24 cellular contexts compared by ENCODE assay signal in genomic region chr5:81721049-81721448, GRCh38. TPM values are rescaled to one million over a fixed set of nuclear protein-coding genes. Genes with fewer than 3 reads are reported as not detected.
DNase-seq lines count a peak whose midpoint lies in the region; ATAC-seq and TF ChIP-seq lines count a peak whose summit lies in the region.
"Had no signal": no experiment of that assay in that cellular context is flagged by ENCODE, and none has a peak within 500 bp of the region (broad histone marks: within the 10 kb centered on the region; RNA-seq: fewer than 3 reads in every experiment).

No MANE protein-coding gene starts in this region.

- DNase-seq in activated CD4-positive, alpha-beta T cell treated with anti-CD3 and anti-CD28 coated beads, Interleukin-2, amount 10 ng/mL, durations not matched to agents 24 days and 14 days: no peak
- DNase-seq in activated CD4-positive, alpha-beta T cell treated with anti-CD3 and anti-CD28 coated beads for 48 hours: no peak
- no peak for DNase-seq in CD8-positive, alpha-beta T cell
- DNase-seq in activated T-helper 2 cell treated with anti-CD3 and anti-CD28 coated beads, Interferon-gamma antibody, Interleukin-2, Interleukin-4, amounts not matched to agents 10 μg/mL and 5 μg/mL and 100 μg/mL, durations not matched to agents 14 hours and 24 hours and 36 hours (ENCODE audit: low spot score): no peak
- DNase-seq in NCI-H1092 treated with DMSO at 0.1 percent for 48 hours (lab: John Stamatoyannopoulos, UW): no peak
- DNase-seq in suprapubic skin (ENCODE audit: low spot score in 2 of 2): no peak
- no peak for DNase-seq in right lobe of liver
- DNase-seq: activated naive CD8-positive, alpha-beta T cell treated with anti-CD3 and anti-CD28 coated beads, Interleukin-2, amount 10 ng/mL, durations not matched to agents 7 days and 5 days; activated T-cell treated with anti-CD3 and anti-CD28 coated beads, Interleukin-2, amount 50 U/mL, for 48 hours; dermis blood vessel endothelial cell; foreskin melanocyte; KBM-7; mucosa of descending colon; NCI-H1436; NCI-H2081 treated with DMSO at 0.1 percent for 48 hours; NCI-H226; SIG-M5; SW 1271; transverse colon had no signal

- H3K4me1 Mint-ChIP-seq in activated CD4-positive, alpha-beta T cell treated with anti-CD3 and anti-CD28 coated beads, Interleukin-2, amount 10 ng/mL, durations not matched to agents 24 days and 14 days: peaks cover 12% of the 10 kb centered on the region
- H3K4me1 Mint-ChIP-seq in CD8-positive, alpha-beta T cell (ENCODE audit: low read depth): peaks cover 77% of the 10 kb centered on the region
- H3K4me1 Mint-ChIP-seq in activated T-helper 2 cell treated with anti-CD3 and anti-CD28 coated beads, Interferon-gamma antibody, Interleukin-2, Interleukin-4, amounts not matched to agents 10 μg/mL and 5 μg/mL and 100 μg/mL, durations not matched to agents 14 hours and 24 hours and 36 hours (ENCODE audit: low read depth): peaks cover 40% of the 10 kb centered on the region
- H3K4me1 Mint-ChIP-seq in nephron: peaks cover 61% of the 10 kb centered on the region

- POLR2A ChIA-PET in CD8-positive, alpha-beta T cell (lab: Charles Lee): no interaction called here

- H3K9me3 ChIP-seq in CD8-positive, alpha-beta T cell (ENCODE audit: low read length): no peaks in the 10 kb centered on the region
- no peaks in the 10 kb centered on the region for H3K9me3 ChIP-seq in suprapubic skin
- H3K9me3 ChIP-seq in right lobe of liver: no peaks in the 10 kb centered on the region
- H3K9me3 ChIP-seq: A549, esophagus muscularis mucosa, mucosa of descending colon, transverse colon had no signal

- TF ChIP-seq POLR2A in suprapubic skin (IDR thresholded peaks at IDR 0.05) (no peak), right lobe of liver (IDR thresholded peaks at IDR 0.05) (no peak)

- H3K27ac ChIP-seq in CD8-positive, alpha-beta T cell (ENCODE audit: low read depth, low read length): no peak overlapping the region
- no peak overlapping the region for H3K27ac ChIP-seq in suprapubic skin
- H3K27ac ChIP-seq in right lobe of liver: no peak overlapping the region
- H3K27ac ChIP-seq: A549, esophagus muscularis mucosa, transverse colon had no signal

- TF ChIP-seq EP300 in suprapubic skin (IDR thresholded peaks at IDR 0.05): no peak

- no peaks in the 10 kb centered on the region for H3K9me3 Mint-ChIP-seq in activated CD4-positive, alpha-beta T cell treated with anti-CD3 and anti-CD28 coated beads, Interleukin-2, amount 10 ng/mL, durations not matched to agents 24 days and 14 days
- no peaks in the 10 kb centered on the region for H3K9me3 Mint-ChIP-seq in CD8-positive, alpha-beta T cell
- H3K9me3 Mint-ChIP-seq in activated T-helper 2 cell treated with anti-CD3 and anti-CD28 coated beads, Interferon-gamma antibody, Interleukin-2, Interleukin-4, amounts not matched to agents 10 μg/mL and 5 μg/mL and 100 μg/mL, durations not matched to agents 14 hours and 24 hours and 36 hours: no peaks in the 10 kb centered on the region
- H3K9me3 Mint-ChIP-seq in nephron: no peaks in the 10 kb centered on the region
- H3K9me3 Mint-ChIP-seq: activated naive CD8-positive, alpha-beta T cell treated with anti-CD3 and anti-CD28 coated beads, Interleukin-2, amount 10 ng/mL, durations not matched to agents 7 days and 5 days had no signal

- CTCF ChIA-PET in CD8-positive, alpha-beta T cell (lab: Charles Lee): no interaction called here

- H3K36me3 Mint-ChIP-seq in activated CD4-positive, alpha-beta T cell treated with anti-CD3 and anti-CD28 coated beads, Interleukin-2, amount 10 ng/mL, durations not matched to agents 24 days and 14 days (ENCODE audit: low read depth): no peaks in the 10 kb centered on the region
- H3K36me3 Mint-ChIP-seq in CD8-positive, alpha-beta T cell: no peaks in the 10 kb centered on the region
- H3K36me3 Mint-ChIP-seq in activated T-helper 2 cell treated with anti-CD3 and anti-CD28 coated beads, Interferon-gamma antibody, Interleukin-2, Interleukin-4, amounts not matched to agents 10 μg/mL and 5 μg/mL and 100 μg/mL, durations not matched to agents 14 hours and 24 hours and 36 hours (ENCODE audit: low read depth): peaks cover 4% of the 10 kb centered on the region
- peaks cover 5% of the 10 kb centered on the region for H3K36me3 Mint-ChIP-seq in nephron (ENCODE audit: low read depth)
- H3K36me3 Mint-ChIP-seq: activated naive CD8-positive, alpha-beta T cell treated with anti-CD3 and anti-CD28 coated beads, Interleukin-2, amount 10 ng/mL, durations not matched to agents 7 days and 5 days had no signal

- no peaks in the 10 kb centered on the region for H3K27me3 ChIP-seq in CD8-positive, alpha-beta T cell (ENCODE audit: insufficient read depth, low read length)
- H3K27me3 ChIP-seq in suprapubic skin (no peaks in the 10 kb centered on the region), right lobe of liver (no peaks in the 10 kb centered on the region)
- H3K27me3 ChIP-seq: esophagus muscularis mucosa, transverse colon had no signal

- intact Hi-C loops in activated CD4-positive, alpha-beta T cell treated with anti-CD3 and anti-CD28 coated beads, Interleukin-2, amount 10 ng/mL, durations not matched to agents 24 days and 14 days (cut with micrococcal nuclease): loop anchor here (5.0 kb wide), 1 partner anchor 184 kb away; no protein-coding TSS in a partner anchor
- intact Hi-C loops in CD8-positive, alpha-beta T cell (cut with DNase I, micrococcal nuclease): no loop called here
- intact Hi-C loops in activated T-helper 2 cell treated with anti-CD3 and anti-CD28 coated beads, Interferon-gamma antibody, Interleukin-2, Interleukin-4, amounts not matched to agents 10 μg/mL and 5 μg/mL and 100 μg/mL, durations not matched to agents 14 hours and 24 hours and 36 hours (cut with micrococcal nuclease): no loop called here
- intact Hi-C loops in right lobe of liver (cut with DNase I): no loop called here

- no peak overlapping the region for H3K4me3 ChIP-seq in CD8-positive, alpha-beta T cell (ENCODE audit: low read depth, low read length)
- H3K4me3 ChIP-seq in suprapubic skin (no peak overlapping the region), right lobe of liver (no peak overlapping the region)
- H3K4me3 ChIP-seq: A549, esophagus muscularis mucosa, lung, mucosa of descending colon, transverse colon had no signal

- H3K36me3 ChIP-seq in CD8-positive, alpha-beta T cell (ENCODE audit: insufficient read depth, low read length): no peaks in the 10 kb centered on the region
- H3K36me3 ChIP-seq in suprapubic skin (no peaks in the 10 kb centered on the region), right lobe of liver (no peaks in the 10 kb centered on the region)
- H3K36me3 ChIP-seq: esophagus muscularis mucosa, transverse colon had no signal

- no peak for TF ChIP-seq CTCF in CD8-positive, alpha-beta T cell (IDR thresholded peaks at IDR 0.05)
- TF ChIP-seq CTCF in nephron (IDR thresholded peaks at IDR 0.05; ENCODE audit: unreplicated experiment in 3 of 3) (no peak), suprapubic skin (IDR thresholded peaks at IDR 0.05) (no peak), right lobe of liver (IDR thresholded peaks at IDR 0.05) (no peak)

- H3K27me3 Mint-ChIP-seq in activated CD4-positive, alpha-beta T cell treated with anti-CD3 and anti-CD28 coated beads, Interleukin-2, amount 10 ng/mL, durations not matched to agents 24 days and 14 days: no peaks in the 10 kb centered on the region
- H3K27me3 Mint-ChIP-seq in CD8-positive, alpha-beta T cell (ENCODE audit: low read depth): no peaks in the 10 kb centered on the region
- no peaks in the 10 kb centered on the region for H3K27me3 Mint-ChIP-seq in activated T-helper 2 cell treated with anti-CD3 and anti-CD28 coated beads, Interferon-gamma antibody, Interleukin-2, Interleukin-4, amounts not matched to agents 10 μg/mL and 5 μg/mL and 100 μg/mL, durations not matched to agents 14 hours and 24 hours and 36 hours (ENCODE audit: low read depth)
- no peaks in the 10 kb centered on the region for H3K27me3 Mint-ChIP-seq in nephron (ENCODE audit: low read depth)
- H3K27me3 Mint-ChIP-seq: activated naive CD8-positive, alpha-beta T cell treated with anti-CD3 and anti-CD28 coated beads, Interleukin-2, amount 10 ng/mL, durations not matched to agents 7 days and 5 days; B cell had no signal

- 57% methylated on average over 2 of the region's 2 CpGs for WGBS in suprapubic skin
- WGBS in right lobe of liver (ENCODE audit: insufficient coverage, low coverage, low lambda C conversion rate, missing lambda C conversion rate): 55% methylated on average over 2 of the region's 2 CpGs

- peak overlapping the region; percentile 0 for H3K27ac Mint-ChIP-seq in activated CD4-positive, alpha-beta T cell treated with anti-CD3 and anti-CD28 coated beads, Interleukin-2, amount 10 ng/mL, durations not matched to agents 24 days and 14 days
- no peak overlapping the region for H3K27ac Mint-ChIP-seq in CD8-positive, alpha-beta T cell
- peak overlapping the region; percentile 7 for H3K27ac Mint-ChIP-seq in activated T-helper 2 cell treated with anti-CD3 and anti-CD28 coated beads, Interferon-gamma antibody, Interleukin-2, Interleukin-4, amounts not matched to agents 10 μg/mL and 5 μg/mL and 100 μg/mL, durations not matched to agents 14 hours and 24 hours and 36 hours
- H3K27ac Mint-ChIP-seq in nephron: peak overlapping the region; percentile 4 to 61 (median 59)
- H3K27ac Mint-ChIP-seq: activated naive CD8-positive, alpha-beta T cell treated with anti-CD3 and anti-CD28 coated beads, Interleukin-2, amount 10 ng/mL, durations not matched to agents 7 days and 5 days; B cell had no signal

- no peak for ATAC-seq in CD8-positive, alpha-beta T cell
- no peak for ATAC-seq in right lobe of liver
- ATAC-seq: A549, mucosa of descending colon had no signal

- H3K4me3 Mint-ChIP-seq in activated CD4-positive, alpha-beta T cell treated with anti-CD3 and anti-CD28 coated beads, Interleukin-2, amount 10 ng/mL, durations not matched to agents 24 days and 14 days: peak overlapping the region; percentile 6
- peak overlapping the region; percentile 13 for H3K4me3 Mint-ChIP-seq in CD8-positive, alpha-beta T cell
- H3K4me3 Mint-ChIP-seq in activated T-helper 2 cell treated with anti-CD3 and anti-CD28 coated beads, Interferon-gamma antibody, Interleukin-2, Interleukin-4, amounts not matched to agents 10 μg/mL and 5 μg/mL and 100 μg/mL, durations not matched to agents 14 hours and 24 hours and 36 hours (ENCODE audit: low read depth): no peak overlapping the region
- peak overlapping the region in 1 of 3 experiments; percentile 16 for H3K4me3 Mint-ChIP-seq in nephron
- H3K4me3 Mint-ChIP-seq: activated naive CD8-positive, alpha-beta T cell treated with anti-CD3 and anti-CD28 coated beads, Interleukin-2, amount 10 ng/mL, durations not matched to agents 7 days and 5 days; B cell had no signal

- peaks cover 31% of the 10 kb centered on the region for H3K4me1 ChIP-seq in CD8-positive, alpha-beta T cell (ENCODE audit: insufficient read depth, low read length)
- H3K4me1 ChIP-seq in suprapubic skin: peaks cover 16% of the 10 kb centered on the region
- H3K4me1 ChIP-seq in right lobe of liver: no peaks in the 10 kb centered on the region
- H3K4me1 ChIP-seq: A549 had no signal

RNA-seq across cellular contexts. Expression of gene SSBP2, which starts 29.8 kb away (rescaled TPM):
- total RNA-seq in activated CD4-positive, alpha-beta T cell treated with anti-CD3 and anti-CD28 coated beads, Interleukin-2, amount 10 ng/mL, durations not matched to agents 24 days and 14 days: 13.1 and 13.4 TPM in 2 replicates
- total RNA-seq in CD8-positive, alpha-beta T cell: 10 to 100 TPM; 21.7 to 22.5 TPM
- total RNA-seq in activated T-helper 2 cell treated with anti-CD3 and anti-CD28 coated beads, Interferon-gamma antibody, Interleukin-2, Interleukin-4, amounts not matched to agents 10 μg/mL and 5 μg/mL and 100 μg/mL, durations not matched to agents 14 hours and 24 hours and 36 hours: 24.3 and 29.5 TPM in 2 replicates
- 100 to 1,000 TPM in 1 of 4 donors, 10 to 100 TPM in 3; 54.1 to 136 (median 69.8) TPM for total RNA-seq in suprapubic skin
- 1 to 10 TPM; 2.0 to 4.8 (median 3.7) TPM for total RNA-seq in right lobe of liver
